In genomic region chr6:41917528-41917927, GRCh38 we compare ENCODE assay signal across 10 cellular contexts. TPM values are rescaled to one million over a fixed set of nuclear protein-coding genes. Genes with fewer than 3 reads are reported as not detected.
DNase-seq lines count a peak whose midpoint lies in the region; FAIRE-seq and TF ChIP-seq lines count a peak whose summit lies in the region.
"Had no signal": no experiment of that assay in that cellular context is flagged by ENCODE, and none has a peak within 500 bp of the region (broad histone marks: within the 10 kb centered on the region; RNA-seq: fewer than 3 reads in every experiment).

No MANE protein-coding gene starts in this region.

- H3K4me2 ChIP-seq in BLaER1 treated with 17β-estradiol and CSF1 and Interleukin-3, amounts not matched to agents 10 nM and 100 nM = peak overlapping the region in 7 of 11 experiments; percentile 6 to 65 (median 40); a peak in 11 of 22 replicates
- H3K4me2 ChIP-seq in keratinocyte (ENCODE audit: control insufficient read depth, extremely low read depth, insufficient read depth, low read depth, low read length) (peak overlapping the region; percentile 76), hepatocyte (no peak overlapping the region)

- TF ChIP-seq CTCF in keratinocyte (optimal IDR thresholded peaks at IDR 0.05 in 1 of 3, IDR thresholded peaks at IDR 0.05 in 1 of 3, conservative IDR thresholded peaks at IDR 0.05 in 1 of 3; ENCODE audit: extremely low read depth in 1 of 3, insufficient read depth in 2 of 3, low read length in 3 of 3) (no peak), hepatocyte (IDR thresholded peaks at IDR 0.05; ENCODE audit: poor library complexity) (no peak)

- H3K9me1 ChIP-seq in keratinocyte (ENCODE audit: control insufficient read depth, extremely low read depth, insufficient read depth, low read length) = peaks cover 4% of the 10 kb centered on the region

- FAIRE-seq in keratinocyte (lab: Jason Lieb, UNC) = peak; percentile 81
- FAIRE-seq: GM12891 had no signal

- H3K9ac ChIP-seq in BLaER1 treated with 17β-estradiol and CSF1 and Interleukin-3, amounts not matched to agents 10 nM and 100 nM = peak overlapping the region in 5 of 11 experiments; percentile 2 to 44 (median 14); a peak in 4 of 22 replicates
- peak overlapping the region; percentile 48 for H3K9ac ChIP-seq in adipocyte (ENCODE audit: low read length)
- H3K9ac ChIP-seq in keratinocyte (ENCODE audit: control insufficient read depth, extremely low read depth, insufficient read depth, low read length) = peak overlapping the region; percentile 18

- no peaks in the 10 kb centered on the region for H3K27me3 ChIP-seq in BLaER1 treated with 17β-estradiol and CSF1 and Interleukin-3, amounts not matched to agents 10 nM and 100 nM
- H3K27me3 ChIP-seq in adipocyte (replicated peaks; ENCODE audit: control insufficient read depth, insufficient read depth, low read length) = no peaks in the 10 kb centered on the region
- no peaks in the 10 kb centered on the region for H3K27me3 ChIP-seq in keratinocyte (ENCODE audit: control insufficient read depth, extremely low read depth, insufficient read depth, low read length)
- H3K27me3 ChIP-seq in hepatocyte = no peaks in the 10 kb centered on the region

- H3K4me3 ChIP-seq in BLaER1 treated with 17β-estradiol and CSF1 and Interleukin-3, amounts not matched to agents 10 nM and 100 nM = no peak overlapping the region
- peak overlapping the region; percentile 33 for H3K4me3 ChIP-seq in adipocyte (ENCODE audit: low read length)
- H3K4me3 ChIP-seq in keratinocyte (ENCODE audit: control insufficient read depth in 2 of 3, extremely low read depth in 1 of 3, insufficient read depth in 2 of 3, low read depth in 1 of 3, low read length in 3 of 3) = peak overlapping the region in 1 of 3 experiments; percentile 37
- no peak overlapping the region for H3K4me3 ChIP-seq in hepatocyte

- H3K27ac ChIP-seq in BLaER1 treated with 17β-estradiol and CSF1 and Interleukin-3, amounts not matched to agents 10 nM and 100 nM = peak overlapping the region in 9 of 11 experiments; percentile 9 to 66 (median 47); a peak in 15 of 22 replicates
- H3K27ac ChIP-seq in keratinocyte (ENCODE audit: control insufficient read depth, insufficient read depth, low read length) (peak overlapping the region; percentile 77), hepatocyte (no peak overlapping the region)
- H3K27ac ChIP-seq: VCaP had no signal

- DNase-seq in HPDE6-E6E7 (ENCODE audit: extremely low spot score) (peak; percentile 70), adipocyte (ENCODE audit: low read depth) (peak; percentile 94), keratinocyte (ENCODE audit: low read depth, low spot score) (peak; percentile 61), C1 segment of cervical spinal cord (lab: John Stamatoyannopoulos, UW) (no peak), NCI-H128 (lab: John Stamatoyannopoulos, UW; ENCODE audit: unreplicated experiment) (no peak), activated gamma-delta T cell treated with Interleukin-2 at 50 U/mL for 16 hours (no peak), hepatocyte (ENCODE audit: low spot score) (no peak)

- H3K9me3 ChIP-seq in BLaER1 treated with 17β-estradiol and CSF1 and Interleukin-3, amounts not matched to agents 10 nM and 100 nM (replicated peaks in 1 of 11) = no peaks in the 10 kb centered on the region
- H3K9me3 ChIP-seq in adipocyte (ENCODE audit: control insufficient read depth, low read length) (no peaks in the 10 kb centered on the region), keratinocyte (ENCODE audit: control insufficient read depth, low read depth, low read length) (no peaks in the 10 kb centered on the region), hepatocyte (ENCODE audit: low read depth) (no peaks in the 10 kb centered on the region)

- peaks cover 36 to 58% (median 44%) of the 10 kb centered on the region in 11 experiments for H3K36me3 ChIP-seq in BLaER1 treated with 17β-estradiol and CSF1 and Interleukin-3, amounts not matched to agents 10 nM and 100 nM
- H3K36me3 ChIP-seq in adipocyte (ENCODE audit: control insufficient read depth, insufficient read depth, low read length, severe bottlenecking) (peaks cover 23% of the 10 kb centered on the region), keratinocyte (ENCODE audit: control insufficient read depth in 2 of 2, extremely low read depth in 1 of 2, insufficient read depth in 2 of 2, low read length in 2 of 2) (peaks cover 15 to 20% of the 10 kb centered on the region in 2 experiments), hepatocyte (replicated peaks; ENCODE audit: insufficient read depth, low read depth) (no peaks in the 10 kb centered on the region)

- H2AFZ ChIP-seq in keratinocyte (ENCODE audit: control insufficient read depth, low read length) (peak overlapping the region; percentile 56), hepatocyte (no peak overlapping the region)

- H3K4me1 ChIP-seq in BLaER1 treated with 17β-estradiol and CSF1 and Interleukin-3, amounts not matched to agents 10 nM and 100 nM = peaks cover 27 to 50% (median 43%) of the 10 kb centered on the region in 10 experiments
- H3K4me1 ChIP-seq in adipocyte (ENCODE audit: control insufficient read depth, insufficient read depth, low read length) (peaks cover 32% of the 10 kb centered on the region), keratinocyte (ENCODE audit: control insufficient read depth, extremely low read depth, insufficient read depth, low read length) (peaks cover 30% of the 10 kb centered on the region), hepatocyte (ENCODE audit: insufficient read depth) (peaks cover 15% of the 10 kb centered on the region)

- peaks cover 0 to 5% (median 1%) of the 10 kb centered on the region in 11 experiments; a peak in 5 of 22 replicates for H4K20me1 ChIP-seq in BLaER1 treated with 17β-estradiol and CSF1 and Interleukin-3, amounts not matched to agents 10 nM and 100 nM
- H4K20me1 ChIP-seq in keratinocyte (ENCODE audit: control insufficient read depth, extremely low read depth, insufficient read depth, low read length) (no peaks in the 10 kb centered on the region), hepatocyte (ENCODE audit: insufficient read depth, poor library complexity, severe bottlenecking) (no peaks in the 10 kb centered on the region)

- whole genome bisulfite sequencing in hepatocyte (ENCODE audit: low lambda C conversion rate, missing lambda C conversion rate) = 63% methylated on average over 4 of the region's 4 CpGs

- no peaks in the 10 kb centered on the region for H3K9me2 ChIP-seq in hepatocyte (replicated peaks; ENCODE audit: insufficient read depth)

- H3K79me2 ChIP-seq in keratinocyte (ENCODE audit: control insufficient read depth, insufficient read depth, low read length) = peaks cover 49% of the 10 kb centered on the region
- peaks cover 67% of the 10 kb centered on the region for H3K79me2 ChIP-seq in hepatocyte

- dilution Hi-C loops in keratinocyte (cut with MboI; ENCODE audit: extremely low pct_ligation_motif_present, low sequenced_read_pairs) = no loop called here

RNA-seq across cellular contexts. Expression of gene MED20, which starts 3.4 kb away (rescaled TPM):
- polyA plus RNA-seq in keratinocyte = 34.0 to 37.5 TPM (median 34.8 TPM) in 3 replicates
- 6.9 TPM for polyA plus RNA-seq in keratinocyte (2011; ENCODE audit: low read depth)
- 29.3 and 45.5 TPM in 2 replicates for polyA plus RNA-seq in keratinocyte (2011; cell fraction: cytosol; rRNA removed)
- 39.8 and 44.8 TPM in 2 replicates for polyA plus RNA-seq in keratinocyte (2011; cell fraction: nucleus; rRNA removed)
- 17.0 and 28.1 TPM in 2 replicates for polyA plus RNA-seq in keratinocyte (2012; ENCODE audit: low replicate concordance)
- polyA minus RNA-seq in keratinocyte = 42.2 to 43.7 TPM (median 42.3 TPM) in 3 replicates
- polyA minus RNA-seq in keratinocyte (2011; cell fraction: cytosol; rRNA and poly(A)+ RNA removed) = 26.7 TPM
- polyA minus RNA-seq in keratinocyte (2011; cell fraction: nucleus; rRNA and poly(A)+ RNA removed) = 17.5 and 31.7 TPM in 2 replicates
- total RNA-seq in hepatocyte = 18.1 and 19.2 TPM in 2 replicates
- 18.1 and 19.8 TPM in 2 replicates for polyA plus RNA-seq in hepatocyte

RNA-seq across cellular contexts. Expression of gene BYSL, which starts 3.8 kb away (rescaled TPM):
- polyA plus RNA-seq in keratinocyte (34.3 to 39.2 TPM (median 34.5 TPM) in 3 replicates), hepatocyte (16.6 and 28.5 TPM in 2 replicates)
- 38.2 TPM for polyA plus RNA-seq in keratinocyte (2011; ENCODE audit: low read depth)
- 31.3 and 32.8 TPM in 2 replicates for polyA plus RNA-seq in keratinocyte (2011; cell fraction: cytosol; rRNA removed)
- polyA plus RNA-seq in keratinocyte (2011; cell fraction: nucleus; rRNA removed) = 36.9 and 43.6 TPM in 2 replicates
- 27.9 and 36.3 TPM in 2 replicates for polyA plus RNA-seq in keratinocyte (2012; ENCODE audit: low replicate concordance)
- 29.8 to 54.3 TPM (median 30.2 TPM) in 3 replicates for polyA minus RNA-seq in keratinocyte
- 23.2 TPM for polyA minus RNA-seq in keratinocyte (2011; cell fraction: cytosol; rRNA and poly(A)+ RNA removed)
- polyA minus RNA-seq in keratinocyte (2011; cell fraction: nucleus; rRNA and poly(A)+ RNA removed) = 15.5 and 20.5 TPM in 2 replicates
- total RNA-seq in hepatocyte = 13.9 and 20.7 TPM in 2 replicates

RNA-seq across cellular contexts. Expression of gene USP49, which starts 22.4 kb away (rescaled TPM):
- polyA plus RNA-seq in keratinocyte (1.0 to 3.2 TPM (median 2.3 TPM) in 3 replicates), hepatocyte (1.0 and 3.0 TPM in 2 replicates)
- polyA plus RNA-seq in keratinocyte (2011; ENCODE audit: low read depth) = 1.5 TPM
- polyA plus RNA-seq in keratinocyte (2011; cell fraction: cytosol; rRNA removed) = 0.45 and 0.64 TPM in 2 replicates
- polyA plus RNA-seq in keratinocyte (2011; cell fraction: nucleus; rRNA removed) = 9.4 and 9.9 TPM in 2 replicates
- polyA plus RNA-seq in keratinocyte (2012; ENCODE audit: low replicate concordance) = 0.84 and 2.1 TPM in 2 replicates
- polyA minus RNA-seq in keratinocyte = 0.98 to 2.8 TPM (median 2.4 TPM) in 3 replicates
- 0.77 TPM for polyA minus RNA-seq in keratinocyte (2011; cell fraction: cytosol; rRNA and poly(A)+ RNA removed)
- 3.8 and 6.7 TPM in 2 replicates for polyA minus RNA-seq in keratinocyte (2011; cell fraction: nucleus; rRNA and poly(A)+ RNA removed)
- 2.2 and 2.4 TPM in 2 replicates for total RNA-seq in hepatocyte

RNA-seq across cellular contexts. Expression of gene CCND3, which starts 24.1 kb away (rescaled TPM):
- polyA plus RNA-seq in keratinocyte = 37.3 to 58.9 TPM (median 37.4 TPM) in 3 replicates
- polyA plus RNA-seq in keratinocyte (2011; ENCODE audit: low read depth) = 2.1 TPM
- 34.4 and 52.8 TPM in 2 replicates for polyA plus RNA-seq in keratinocyte (2011; cell fraction: cytosol; rRNA removed)
- polyA plus RNA-seq in keratinocyte (2011; cell fraction: nucleus; rRNA removed) = 31.4 and 32.6 TPM in 2 replicates
- 20.7 and 62.5 TPM in 2 replicates for polyA plus RNA-seq in keratinocyte (2012; ENCODE audit: low replicate concordance)
- polyA minus RNA-seq in keratinocyte = 29.1 to 65.9 TPM (median 39.1 TPM) in 3 replicates
- polyA minus RNA-seq in keratinocyte (2011; cell fraction: cytosol; rRNA and poly(A)+ RNA removed) = 76.7 TPM
- 16.4 and 18.1 TPM in 2 replicates for polyA minus RNA-seq in keratinocyte (2011; cell fraction: nucleus; rRNA and poly(A)+ RNA removed)
- total RNA-seq in hepatocyte = 79.3 and 96.8 TPM in 2 replicates
- 134 and 141 TPM in 2 replicates for polyA plus RNA-seq in hepatocyte

Comparison
In these comparisons a context has a peak if more than half of its experiments do, and no peak if none do; other contexts are left out.
1. DNase-seq: peak in HPDE6-E6E7 (single experiment), adipocyte (single experiment) and keratinocyte (single experiment); none in C1 segment of cervical spinal cord (0 of 14), NCI-H128 (single experiment), activated gamma-delta T cell treated with Interleukin-2 at 50 U/mL for 16 hours (single experiment) and hepatocyte (single experiment).